1 cellular context compared by ENCODE assay signal in the genomic region with DNA sequence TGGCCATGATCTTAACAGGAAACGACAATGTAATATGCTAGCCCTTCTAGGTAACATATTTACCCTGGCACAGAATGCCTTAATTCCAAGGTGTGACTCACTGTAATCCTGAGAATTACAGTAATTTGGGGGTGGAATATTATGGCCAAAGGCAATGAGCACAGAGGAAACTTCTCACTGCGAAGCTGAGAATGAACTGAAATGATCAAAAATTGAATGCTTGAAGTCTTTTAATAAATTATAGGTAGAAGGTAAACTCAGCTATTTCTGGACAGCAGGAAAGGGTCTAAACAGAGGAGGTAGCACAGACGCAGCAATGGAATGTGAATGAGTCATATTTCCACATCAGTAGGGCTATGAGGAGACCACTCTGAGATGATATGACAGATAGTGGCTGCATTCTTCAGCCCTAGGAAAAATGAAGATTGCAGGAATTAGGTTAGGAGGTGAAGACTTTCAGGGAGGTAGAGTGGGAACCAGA.
TF ChIP-seq lines count a peak whose summit lies in the region.

No MANE protein-coding gene starts in this region.

TF ChIP-seq in SK-N-SH, 30 proteins besides CTCF, POLR2A, EP300 and RAD21 (continued from another document):
- TF ChIP-seq, protein P1, sequence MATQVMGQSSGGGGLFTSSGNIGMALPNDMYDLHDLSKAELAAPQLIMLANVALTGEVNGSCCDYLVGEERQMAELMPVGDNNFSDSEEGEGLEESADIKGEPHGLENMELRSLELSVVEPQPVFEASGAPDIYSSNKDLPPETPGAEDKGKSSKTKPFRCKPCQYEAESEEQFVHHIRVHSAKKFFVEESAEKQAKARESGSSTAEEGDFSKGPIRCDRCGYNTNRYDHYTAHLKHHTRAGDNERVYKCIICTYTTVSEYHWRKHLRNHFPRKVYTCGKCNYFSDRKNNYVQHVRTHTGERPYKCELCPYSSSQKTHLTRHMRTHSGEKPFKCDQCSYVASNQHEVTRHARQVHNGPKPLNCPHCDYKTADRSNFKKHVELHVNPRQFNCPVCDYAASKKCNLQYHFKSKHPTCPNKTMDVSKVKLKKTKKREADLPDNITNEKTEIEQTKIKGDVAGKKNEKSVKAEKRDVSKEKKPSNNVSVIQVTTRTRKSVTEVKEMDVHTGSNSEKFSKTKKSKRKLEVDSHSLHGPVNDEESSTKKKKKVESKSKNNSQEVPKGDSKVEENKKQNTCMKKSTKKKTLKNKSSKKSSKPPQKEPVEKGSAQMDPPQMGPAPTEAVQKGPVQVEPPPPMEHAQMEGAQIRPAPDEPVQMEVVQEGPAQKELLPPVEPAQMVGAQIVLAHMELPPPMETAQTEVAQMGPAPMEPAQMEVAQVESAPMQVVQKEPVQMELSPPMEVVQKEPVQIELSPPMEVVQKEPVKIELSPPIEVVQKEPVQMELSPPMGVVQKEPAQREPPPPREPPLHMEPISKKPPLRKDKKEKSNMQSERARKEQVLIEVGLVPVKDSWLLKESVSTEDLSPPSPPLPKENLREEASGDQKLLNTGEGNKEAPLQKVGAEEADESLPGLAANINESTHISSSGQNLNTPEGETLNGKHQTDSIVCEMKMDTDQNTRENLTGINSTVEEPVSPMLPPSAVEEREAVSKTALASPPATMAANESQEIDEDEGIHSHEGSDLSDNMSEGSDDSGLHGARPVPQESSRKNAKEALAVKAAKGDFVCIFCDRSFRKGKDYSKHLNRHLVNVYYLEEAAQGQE (IDR thresholded peaks at IDR 0.05; ENCODE audit: low read depth, low read length): no peak
- TF ChIP-seq MAX (IDR thresholded peaks at IDR 0.05; ENCODE audit: low read depth) (no peak), MEF2A (IDR thresholded peaks at IDR 0.05; ENCODE audit: borderline replicate concordance, low read depth) (no peak), YY1 (IDR thresholded peaks at IDR 0.05; ENCODE audit: low read depth) (no peak), JUND (IDR thresholded peaks at IDR 0.05) (peak; percentile 16; the same call in 1 of the 2 replicates), SIN3A (IDR thresholded peaks at IDR 0.05; ENCODE audit: borderline replicate concordance, low read depth, low read length) (no peak), ELF1 (IDR thresholded peaks at IDR 0.05) (no peak), EZH2phosphoT487 (IDR thresholded peaks at IDR 0.05; ENCODE audit: borderline replicate concordance, low read depth) (no peak), POLR2AphosphoS5 (IDR thresholded peaks at IDR 0.05; ENCODE audit: low read depth, low read length) (no peak), FOXJ3 (CRISPR knock-in tag; IDR thresholded peaks at IDR 0.05) (no peak), USF1 (IDR thresholded peaks at IDR 0.05; ENCODE audit: borderline replicate concordance, low read depth) (no peak), ZBTB33 (IDR thresholded peaks at IDR 0.05; ENCODE audit: borderline replicate concordance, low read depth) (no peak), USF2 (IDR thresholded peaks at IDR 0.05; ENCODE audit: borderline replicate concordance, low read depth, low read length) (no peak), TCF12 (IDR thresholded peaks at IDR 0.05) (0 out of 2 replicates have a peak, but pooled peaks have one; percentile 5), NRF1 (IDR thresholded peaks at IDR 0.05; ENCODE audit: low read depth, low read length) (no peak), GABPA (IDR thresholded peaks at IDR 0.05; ENCODE audit: low read depth) (no peak), FOSL2 (IDR thresholded peaks at IDR 0.05; ENCODE audit: borderline replicate concordance, low read depth) (peak; percentile 20; the same call in 1 of the 2 replicates), TAF1 (IDR thresholded peaks at IDR 0.05; ENCODE audit: borderline replicate concordance, low read depth, low read length) (no peak), GATA2 (CRISPR knock-in tag; IDR thresholded peaks at IDR 0.05) (no peak), RXRA (IDR thresholded peaks at IDR 0.05; ENCODE audit: borderline replicate concordance, low read depth) (no peak)
- TF ChIP-seq, protein P2, sequence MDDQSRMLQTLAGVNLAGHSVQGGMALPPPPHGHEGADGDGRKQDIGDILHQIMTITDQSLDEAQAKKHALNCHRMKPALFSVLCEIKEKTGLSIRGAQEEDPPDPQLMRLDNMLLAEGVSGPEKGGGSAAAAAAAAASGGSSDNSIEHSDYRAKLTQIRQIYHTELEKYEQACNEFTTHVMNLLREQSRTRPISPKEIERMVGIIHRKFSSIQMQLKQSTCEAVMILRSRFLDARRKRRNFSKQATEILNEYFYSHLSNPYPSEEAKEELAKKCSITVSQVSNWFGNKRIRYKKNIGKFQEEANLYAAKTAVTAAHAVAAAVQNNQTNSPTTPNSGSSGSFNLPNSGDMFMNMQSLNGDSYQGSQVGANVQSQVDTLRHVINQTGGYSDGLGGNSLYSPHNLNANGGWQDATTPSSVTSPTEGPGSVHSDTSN (IDR thresholded peaks at IDR 0.05): no peak
